Comparison of ENCODE assay signal across 19 cellular contexts in the genomic region with DNA sequence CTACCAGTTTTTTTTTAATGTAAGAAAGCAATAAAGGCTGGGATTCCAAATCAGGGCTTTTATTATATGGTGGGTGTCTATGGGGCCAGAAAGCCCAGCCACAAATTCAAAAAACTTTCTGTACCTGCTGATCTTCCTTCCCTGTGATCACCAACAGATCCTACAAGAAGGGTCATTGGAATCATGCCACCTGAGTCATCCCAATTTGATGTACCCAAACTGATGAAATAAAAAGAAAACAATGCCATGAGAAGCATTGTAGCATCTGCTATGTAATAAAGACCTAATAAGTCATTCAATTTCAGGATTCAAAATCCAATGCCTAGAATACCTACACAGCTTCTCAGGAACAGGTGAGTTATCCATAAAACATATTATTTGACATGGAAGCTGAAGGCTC.
DNase-seq lines count a peak whose midpoint lies in the region; ATAC-seq and TF ChIP-seq lines count a peak whose summit lies in the region.
"Had no signal": no experiment of that assay in that cellular context is flagged by ENCODE, and none has a peak within 500 bp of the region (broad histone marks: within the 10 kb centered on the region; RNA-seq: fewer than 3 reads in every experiment).

No MANE protein-coding gene starts in this region.

- H4K20me1 ChIP-seq in GM23248 (ENCODE audit: insufficient read depth), result no peaks in the 10 kb centered on the region
- no peaks in the 10 kb centered on the region for H4K20me1 ChIP-seq in SK-N-SH (ENCODE audit: insufficient read depth)

- in situ Hi-C loops in GM23248 (cut with MboI), result no loop called here
- in situ Hi-C loops in transverse colon (cut with MboI; ENCODE audit: low pct_ligation_motif_present in 1 of 4, low pct_unique_long_range_greater_than_20kb in 1 of 4, low sequenced_read_pairs in 3 of 4), result no loop called here

- TF ChIP-seq EP300 in transverse colon (IDR thresholded peaks at IDR 0.05; ENCODE audit: low read depth) (no peak), SK-N-SH (IDR thresholded peaks at IDR 0.05; ENCODE audit: borderline replicate concordance in 1 of 2, low read depth in 1 of 2, low read length in 1 of 2) (no peak)

- H3K9me3 ChIP-seq in GM23248 (ENCODE audit: low read depth), result no peaks in the 10 kb centered on the region
- no peaks in the 10 kb centered on the region for H3K9me3 ChIP-seq in transverse colon
- no peaks in the 10 kb centered on the region for H3K9me3 ChIP-seq in SK-N-SH
- H3K9me3 ChIP-seq: HAP-1, SJSA1 had no signal

- TF ChIP-seq CTCF in RWPE1 (conservative IDR thresholded peaks at IDR 0.05; ENCODE audit: low read depth), result no peak
- no peak for TF ChIP-seq CTCF in transverse colon (IDR thresholded peaks at IDR 0.05)
- no peak for TF ChIP-seq CTCF in SK-N-SH (IDR thresholded peaks at IDR 0.05)

- H2AFZ ChIP-seq in GM23248 (no peak overlapping the region), SK-N-SH (ENCODE audit: low read depth) (no peak overlapping the region)

- no peak for TF ChIP-seq RAD21 in SK-N-SH (IDR thresholded peaks at IDR 0.05; ENCODE audit: low read length)

- H3K9me2 ChIP-seq in GM23248 (ENCODE audit: insufficient read depth) (no peaks in the 10 kb centered on the region), SK-N-SH (no peaks in the 10 kb centered on the region)

- H3K9ac ChIP-seq in GM23248 (no peak overlapping the region), SK-N-SH (no peak overlapping the region)

- no peak for TF ChIP-seq POLR2A in transverse colon (IDR thresholded peaks at IDR 0.05)

- ATAC-seq in HG02970 (IDR thresholded peaks at IDR 0.05; ENCODE audit: low FRiP score, unreplicated experiment) (no peak), GM18517 (IDR thresholded peaks at IDR 0.05; ENCODE audit: unreplicated experiment) (no peak)

- no peak overlapping the region for H3K4me3 ChIP-seq in GM23248
- H3K4me3 ChIP-seq in transverse colon, result no peak overlapping the region
- no peak overlapping the region for H3K4me3 ChIP-seq in SK-N-SH (ENCODE audit: low read depth in 2 of 2, low read length in 1 of 2)
- H3K4me3 ChIP-seq: HAP-1, SJSA1 had no signal

- H3K4me1 ChIP-seq in GM23248 (ENCODE audit: insufficient read depth) (peaks cover 47% of the 10 kb centered on the region), transverse colon (no peaks in the 10 kb centered on the region), SK-N-SH (ENCODE audit: control insufficient read depth in 1 of 2, insufficient read depth in 2 of 2, low read depth in 1 of 2, low read length in 1 of 2) (peaks cover 19 to 30% of the 10 kb centered on the region in 2 experiments; a peak in 3 of 4 replicates)
- H3K4me1 ChIP-seq: HAP-1 had no signal

- CTCF ChIA-PET in RWPE1 (lab: Yijun Ruan, JAX) (interaction anchor here (0.7 kb wide), 1 partner anchor 23 kb away, joined by 3 read pairs; no protein-coding TSS in a partner anchor), SK-N-SH (lab: Yijun Ruan, JAX) (interaction anchor here (0.8 to 1.8 kb wide), 2 partner anchors 14 to 235 kb away, joined by 3 to 7 read pairs; no protein-coding TSS in a partner anchor)

- no peaks in the 10 kb centered on the region for H3K27me3 ChIP-seq in GM23248 (replicated peaks; ENCODE audit: insufficient read depth)
- H3K27me3 ChIP-seq in transverse colon, result no peaks in the 10 kb centered on the region
- H3K27me3 ChIP-seq in SK-N-SH (ENCODE audit: insufficient read depth), result no peaks in the 10 kb centered on the region
- H3K27me3 ChIP-seq: SJSA1 had no signal

- intact Hi-C loops in transverse colon (cut with DNase I; ENCODE audit: low total_unique reads), result no loop called here

- POLR2A ChIA-PET in RWPE1 (lab: Yijun Ruan, JAX; ENCODE audit: low non-redundant PET) (no interaction called here), SK-N-SH (lab: Yijun Ruan, JAX) (interaction anchor here (0.6 kb wide), 1 partner anchor 24 kb away, joined by 3 read pairs; no protein-coding TSS in a partner anchor)

- DNase-seq in A172 (ENCODE audit: low spot score) (peak; percentile 47), GM23248 (peak; percentile 46), RWPE1 (ENCODE audit: low spot score) (peak; percentile 6), fibroblast of gingiva (ENCODE audit: low read depth) (peak; percentile 52), transverse colon (no peak), SK-N-SH (no peak)
- DNase-seq: AML-193; COR-L47; NCI-H1436; NCI-H2029 treated with DMSO at 0.1 percent for 48 hours; NCI-H2171 treated with DMSO at 0.1 percent for 48 hours; NCI-H446 treated with DMSO at 0.1 percent for 48 hours; NK-92 treated with Interleukin-12 subunit alpha and Interleukin-12 subunit beta, amount 100 ng/mL, for 24 hours; RPMI8226 had no signal

- peaks cover 34% of the 10 kb centered on the region for H3F3A ChIP-seq in GM23248 (ENCODE audit: insufficient read depth)
- peaks cover 24% of the 10 kb centered on the region for H3F3A ChIP-seq in SK-N-SH (replicated peaks; ENCODE audit: insufficient read depth)

- H3K27ac ChIP-seq in GM23248 (no peak overlapping the region; the same call in 1 of the 2 replicates), RWPE1 (no peak overlapping the region), transverse colon (no peak overlapping the region), SK-N-SH (ENCODE audit: low read depth in 2 of 2, low read length in 1 of 2) (peak overlapping the region in 1 of 2 experiments; percentile 98; a peak in 1 of 4 replicates)
- H3K27ac ChIP-seq: HL-60, SJSA1 had no signal

- no peak overlapping the region for H3K4me2 ChIP-seq in GM23248 (ENCODE audit: unreplicated experiment)
- H3K4me2 ChIP-seq in SK-N-SH, result no peak overlapping the region

- H3K36me3 ChIP-seq in GM23248 (ENCODE audit: low read depth) (no peaks in the 10 kb centered on the region), transverse colon (no peaks in the 10 kb centered on the region), SK-N-SH (replicated peaks in 1 of 2; ENCODE audit: control insufficient read depth in 1 of 2, insufficient read depth in 2 of 2, low read length in 1 of 2) (no peaks in the 10 kb centered on the region)
- H3K36me3 ChIP-seq: HAP-1, SJSA1 had no signal

- H3K79me2 ChIP-seq in GM23248 (ENCODE audit: insufficient read depth) (no peaks in the 10 kb centered on the region), SK-N-SH (ENCODE audit: insufficient read depth) (no peaks in the 10 kb centered on the region)

TF ChIP-seq in SK-N-SH, 30 proteins besides CTCF, POLR2A, EP300 and RAD21:
- TF ChIP-seq RXRA (IDR thresholded peaks at IDR 0.05; ENCODE audit: borderline replicate concordance, low read depth) (no peak), NRF1 (IDR thresholded peaks at IDR 0.05; ENCODE audit: low read depth, low read length) (no peak), SMC3 (IDR thresholded peaks at IDR 0.05; ENCODE audit: low read depth, low read length) (no peak), NFIC (IDR thresholded peaks at IDR 0.05; ENCODE audit: borderline replicate concordance) (no peak), TEAD4 (IDR thresholded peaks at IDR 0.05; ENCODE audit: borderline replicate concordance, insufficient read depth) (no peak)

Comparison
In these comparisons a context has a peak if more than half of its experiments do, and no peak if none do; other contexts are left out.
1. DNase-seq: peak in A172 (single experiment), GM23248 (single experiment), RWPE1 (single experiment) and fibroblast of gingiva (single experiment); none in transverse colon (single experiment) and SK-N-SH (single experiment).